In the genomic region with DNA sequence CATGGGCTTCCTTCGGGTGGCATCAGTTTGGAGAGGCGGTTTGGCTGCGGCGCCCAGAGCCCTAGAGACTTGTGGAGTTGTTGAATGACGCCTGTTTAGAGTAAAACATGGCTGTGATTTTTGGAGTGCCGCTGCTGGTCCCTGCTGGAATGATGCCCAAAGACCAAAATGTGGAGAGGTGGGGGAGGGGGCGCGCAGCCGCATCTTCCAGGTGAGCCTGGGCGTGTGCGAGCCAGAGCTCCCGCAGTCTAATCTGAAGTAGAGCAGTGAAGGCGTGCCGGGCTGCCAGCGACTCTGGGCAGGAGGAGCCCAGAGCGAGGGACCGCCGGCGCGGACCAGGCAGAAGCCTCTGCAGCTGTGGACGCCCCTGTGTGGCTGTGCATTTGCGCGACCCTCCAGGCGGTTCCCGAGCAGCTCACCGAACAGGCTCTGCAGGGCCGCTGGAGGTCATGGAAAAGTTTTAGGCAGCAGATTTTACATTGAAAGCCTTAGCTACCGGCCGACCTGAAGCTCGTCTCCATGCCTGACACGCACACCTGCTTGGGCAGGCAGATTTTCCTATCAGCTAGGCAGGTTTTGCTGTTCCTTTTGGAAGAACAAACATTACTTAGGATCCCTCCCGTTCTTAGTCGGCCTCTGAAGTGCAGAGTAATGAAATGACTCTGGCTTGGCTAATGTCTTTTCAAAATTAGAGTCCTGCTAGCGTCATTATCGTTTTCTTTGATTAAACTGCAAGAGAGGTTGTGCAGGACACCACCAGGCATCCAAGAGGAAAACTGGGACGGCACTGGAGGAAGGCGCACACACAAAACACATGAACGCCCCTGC, we compare ENCODE assay signal across 9 cellular contexts.
DNase-seq lines count a peak whose midpoint lies in the region; ATAC-seq lines count a peak whose summit lies in the region.
"Had no signal": no experiment of that assay in that cellular context is flagged by ENCODE, and none has a peak within 500 bp of the region (broad histone marks: within the 10 kb centered on the region; RNA-seq: fewer than 3 reads in every experiment).

No MANE protein-coding gene starts in this region.

- WGBS in right cardiac atrium, result 28% methylated on average over 38 of the region's 38 CpGs

- ATAC-seq in right cardiac atrium, result peak; percentile 55 to 57
- no peak for ATAC-seq in GM19463 (IDR thresholded peaks at IDR 0.05; ENCODE audit: unreplicated experiment)

- intact Hi-C loops in right cardiac atrium (cut with DNase I), result no loop called here

- H3K9me3 ChIP-seq in ES-I3 (ENCODE audit: control insufficient read depth, insufficient read depth, low read length) (no peaks in the 10 kb centered on the region), right cardiac atrium (ENCODE audit: control insufficient read depth, low read length) (no peaks in the 10 kb centered on the region)

- H3K9ac ChIP-seq in ES-I3 (ENCODE audit: low read depth, low read length) (peak overlapping the region; percentile 50; the same call in 1 of the 2 replicates), rectal smooth muscle tissue (ENCODE audit: low read length) (no peak overlapping the region)

- H3K4me1 ChIP-seq in ES-I3 (ENCODE audit: insufficient read depth, low read length), result peaks cover 8% of the 10 kb centered on the region; the same call in 1 of the 2 replicates
- H3K4me1 ChIP-seq in right cardiac atrium (ENCODE audit: control insufficient read depth, insufficient read depth, low read length), result no peaks in the 10 kb centered on the region
- no peaks in the 10 kb centered on the region for H3K4me1 ChIP-seq in rectal smooth muscle tissue (ENCODE audit: control insufficient read depth, insufficient read depth, low read length)

- H3K36me3 ChIP-seq in ES-I3 (ENCODE audit: insufficient read depth, low read length) (no peaks in the 10 kb centered on the region), rectal smooth muscle tissue (ENCODE audit: control insufficient read depth, insufficient read depth, low read length) (no peaks in the 10 kb centered on the region)

- H3K27ac ChIP-seq in right cardiac atrium (ENCODE audit: low read length) (no peak overlapping the region), rectal smooth muscle tissue (ENCODE audit: low read depth, low read length) (no peak overlapping the region)

- peak overlapping the region; percentile 78 for H3K4me3 ChIP-seq in right cardiac atrium (ENCODE audit: low read length)
- peak overlapping the region; percentile 61 for H3K4me3 ChIP-seq in rectal smooth muscle tissue (ENCODE audit: low read length)

- DNase-seq in SW480 (ENCODE audit: low spot score), result peak; percentile 18
- DNase-seq in right cardiac atrium, result peak in 2 of 3 donors; percentile 50 to 57
- no peak for DNase-seq in KG1 (lab: John Stamatoyannopoulos, UW)
- DNase-seq in NOMO-1 treated with dmso at 0.1 percent for 144 hours (lab: John Stamatoyannopoulos, UW; ENCODE audit: unreplicated experiment), result no peak
- DNase-seq in NCI-H1436 treated with DMSO at 0.1 percent for 48 hours (lab: John Stamatoyannopoulos, UW), result no peak
- DNase-seq: IMR-90 had no signal

- H3K27me3 ChIP-seq in right cardiac atrium (ENCODE audit: control insufficient read depth, insufficient read depth), result no peaks in the 10 kb centered on the region
- peaks cover 5% of the 10 kb centered on the region for H3K27me3 ChIP-seq in rectal smooth muscle tissue (ENCODE audit: control insufficient read depth, insufficient read depth, low read length)

Comparison
In these comparisons a context has a peak if more than half of its experiments do, and no peak if none do; other contexts are left out.
1. DNase-seq: peak in SW480 (single experiment) and right cardiac atrium (2 of 3); none in KG1 (single experiment), NOMO-1 treated with dmso at 0.1 percent for 144 hours (single experiment) and NCI-H1436 treated with DMSO at 0.1 percent for 48 hours (single experiment).